Comparison of ENCODE assay signal across 18 cellular contexts in the genomic region with DNA sequence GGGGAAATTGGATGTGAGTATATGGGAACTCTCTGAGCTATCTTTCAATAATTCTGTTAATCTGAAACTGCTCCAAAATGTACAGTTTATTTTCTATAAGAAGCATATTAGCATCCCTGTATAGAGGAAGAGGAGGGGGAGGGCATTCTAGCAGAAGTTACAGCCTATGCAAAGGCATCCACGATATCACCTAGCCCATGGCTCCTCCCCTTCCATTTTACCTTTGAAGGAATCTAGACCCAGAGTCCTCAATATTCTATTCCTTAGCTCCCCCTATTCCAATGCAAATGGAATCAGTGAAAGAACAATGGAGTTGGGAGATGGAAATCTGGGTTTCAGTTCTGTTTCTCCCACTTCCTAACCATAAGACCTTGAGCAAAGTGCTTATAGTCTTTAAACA.
DNase-seq lines count a peak whose midpoint lies in the region; ATAC-seq, FAIRE-seq and TF ChIP-seq lines count a peak whose summit lies in the region.
"Had no signal": no experiment of that assay in that cellular context is flagged by ENCODE, and none has a peak within 500 bp of the region (broad histone marks: within the 10 kb centered on the region; RNA-seq: fewer than 3 reads in every experiment).

No MANE protein-coding gene starts in this region.

- peak overlapping the region; percentile 92; the same call in 1 of the 2 replicates for H2BK20ac ChIP-seq in IMR-90 (ENCODE audit: low read depth, low read length)
- H2BK20ac ChIP-seq in H1 (ENCODE audit: low read length): no peak overlapping the region

- H3K18ac ChIP-seq in IMR-90 (ENCODE audit: low read depth, low read length) (peak overlapping the region; percentile 96; the same call in 1 of the 2 replicates), H1 (ENCODE audit: extremely low read depth, low read length) (no peak overlapping the region)

- H3K27me3 ChIP-seq in GM23248 (replicated peaks; ENCODE audit: insufficient read depth) (no peaks in the 10 kb centered on the region), IMR-90 (ENCODE audit: control insufficient read depth, insufficient read depth, low read length) (no peaks in the 10 kb centered on the region), H1 (replicated peaks in 1 of 4; ENCODE audit: control insufficient read depth in 3 of 4, extremely low read depth in 1 of 4, insufficient read depth in 3 of 4, low read length in 3 of 4) (no peaks in the 10 kb centered on the region), HepG2 (ENCODE audit: control insufficient read depth in 1 of 2, insufficient read depth in 2 of 2, low read length in 2 of 2) (no peaks in the 10 kb centered on the region)
- H3K27me3 ChIP-seq: MG63 had no signal

- H4K20me1 ChIP-seq in GM23248 (ENCODE audit: insufficient read depth) (no peaks in the 10 kb centered on the region), IMR-90 (ENCODE audit: insufficient read depth, low read length) (no peaks in the 10 kb centered on the region), H1 (replicated peaks in 1 of 2; ENCODE audit: control insufficient read depth in 1 of 2, insufficient read depth in 2 of 2, low read length in 2 of 2) (no peaks in the 10 kb centered on the region), HepG2 (ENCODE audit: insufficient read depth, low read length) (no peaks in the 10 kb centered on the region)

- BruUV-seq in IMR-90 (replicated peaks; lab: Mats Ljungman, UMichigan) (no TSS peak), HepG2 (replicated peaks; lab: Mats Ljungman, UMichigan) (no TSS peak)

- H3K56ac ChIP-seq in IMR-90 (ENCODE audit: extremely low read depth, insufficient read depth, low read length) (peak overlapping the region; percentile 49; the same call in 1 of the 2 replicates), H1 (replicated peaks; ENCODE audit: insufficient read length, low read depth, low read length) (no peak overlapping the region)

- H3K4me3 ChIP-seq in GM23248 (no peak overlapping the region), IMR-90 (ENCODE audit: insufficient read depth, low read depth, low read length) (no peak overlapping the region), H1 (ENCODE audit: extremely low read depth in 1 of 4, insufficient read depth in 2 of 4, low read depth in 3 of 4, low read length in 4 of 4) (no peak overlapping the region), mesodermal cell (ENCODE audit: extremely low read depth, insufficient read depth, low read length, poor library complexity, severe bottlenecking) (no peak overlapping the region), HepG2 (replicated peaks in 1 of 3; ENCODE audit: insufficient read depth in 1 of 3, low read depth in 2 of 3, low read length in 3 of 3) (no peak overlapping the region)
- H3K4me3 ChIP-seq: MG63 had no signal

- no peak for TF ChIP-seq RAD21 in IMR-90 (IDR thresholded peaks at IDR 0.05; ENCODE audit: low read length)
- TF ChIP-seq RAD21 in H1 (IDR thresholded peaks at IDR 0.05 in 1 of 2, conservative IDR thresholded peaks at IDR 0.05 in 1 of 2; ENCODE audit: low read depth in 2 of 2, low read length in 2 of 2): no peak
- no peak for TF ChIP-seq RAD21 in HepG2 (CRISPR knock-in tag; IDR thresholded peaks at IDR 0.05)

- peak overlapping the region; percentile 39 for H2AFZ ChIP-seq in GM23248
- H2AFZ ChIP-seq in IMR-90 (replicated peaks; ENCODE audit: low read length, poor library complexity): peak overlapping the region; percentile 59
- peak overlapping the region; percentile 63 for H2AFZ ChIP-seq in H1 (ENCODE audit: low read length)
- no peak overlapping the region for H2AFZ ChIP-seq in HepG2 (ENCODE audit: low read length)

- H3K79me1 ChIP-seq in IMR-90 (ENCODE audit: low read depth in 1 of 2, low read length in 2 of 2) (peaks cover 0 to 3% of the 10 kb centered on the region in 2 experiments; a peak in 1 of 4 replicates), H1 (ENCODE audit: low read depth, low read length) (no peaks in the 10 kb centered on the region)

- peaks cover 20% of the 10 kb centered on the region for H3K79me2 ChIP-seq in GM23248 (ENCODE audit: insufficient read depth)
- H3K79me2 ChIP-seq in H1 (ENCODE audit: control insufficient read depth in 1 of 2, insufficient read depth in 2 of 2, low read length in 2 of 2): no peaks in the 10 kb centered on the region
- H3K79me2 ChIP-seq in HepG2 (ENCODE audit: insufficient read depth, low read length): no peaks in the 10 kb centered on the region

- H3K9me2 ChIP-seq in GM23248 (ENCODE audit: insufficient read depth): no peaks in the 10 kb centered on the region

- DNase-seq in GM23248 (no peak), IMR-90 (no peak), H1 (ENCODE audit: low read depth in 1 of 2, low spot score in 2 of 2) (no peak), NCI-H1694 treated with DMSO at 0.1 percent for 48 hours (lab: John Stamatoyannopoulos, UW) (no peak), HepG2 (ENCODE audit: low spot score) (no peak), HuH-7 (ENCODE audit: low spot score) (no peak)
- DNase-seq: EL, HCEC 1CT, KG1, NCI-H1092 treated with DMSO at 0.1 percent for 48 hours, NCI-H187, NCI-H2171 treated with DMSO at 0.1 percent for 48 hours, NCI-H510A, SIG-M5 had no signal

- no peak overlapping the region for H2AK9ac ChIP-seq in IMR-90 (replicated peaks; ENCODE audit: low read depth, low read length, poor library complexity)

- in situ Hi-C loops in GM23248 (cut with MboI) (no loop called here), IMR-90 (cut with MboI; ENCODE audit: low sequenced_read_pairs) (no loop called here), HepG2 (cut with HindIII; ENCODE audit: extremely low pct_ligation_motif_present, low pct_unique_long_range_greater_than_20kb) (no loop called here)

- H3K27ac ChIP-seq in GM23248 (peak overlapping the region; percentile 77), IMR-90 (ENCODE audit: insufficient read depth, low read length) (no peak overlapping the region), H1 (ENCODE audit: low read depth, low read length) (no peak overlapping the region), mesodermal cell (ENCODE audit: low read depth, low read length, severe bottlenecking) (peak overlapping the region; percentile 51), HepG2 (ENCODE audit: extremely low read length, insufficient read depth, low read length) (no peak overlapping the region)

- H2BK5ac ChIP-seq in IMR-90 (ENCODE audit: low read depth, low read length, poor library complexity, severe bottlenecking) (peak overlapping the region; percentile 98), H1 (ENCODE audit: low read depth, low read length) (no peak overlapping the region)

- peak overlapping the region; percentile 72 for H2BK120ac ChIP-seq in IMR-90 (ENCODE audit: low read depth, low read length)
- no peak overlapping the region for H2BK120ac ChIP-seq in H1 (replicated peaks; ENCODE audit: low read depth, low read length)

- peak overlapping the region; percentile 73 to 86; a peak in 3 of 4 replicates for H4K8ac ChIP-seq in IMR-90 (ENCODE audit: low read depth in 2 of 2, low read length in 2 of 2)
- no peak overlapping the region for H4K8ac ChIP-seq in H1 (ENCODE audit: extremely low read depth, insufficient read depth, low read length)

- TF ChIP-seq EP300 in H1 (IDR thresholded peaks at IDR 0.05; ENCODE audit: borderline replicate concordance in 1 of 2, low read depth in 2 of 2, low read length in 2 of 2) (no peak), HepG2 (IDR thresholded peaks at IDR 0.05; ENCODE audit: low read depth in 2 of 2, low read length in 2 of 2) (no peak), HepG2 (CRISPR knock-in tag; IDR thresholded peaks at IDR 0.05; ENCODE audit: borderline replicate concordance) (no peak)

- H3K9me1 ChIP-seq in IMR-90 (ENCODE audit: insufficient read depth, low read length): peaks cover 6% of the 10 kb centered on the region

- no peak for FAIRE-seq in H1 (lab: Jason Lieb, UNC)
- FAIRE-seq in HepG2 (lab: Jason Lieb, UNC): no peak
- FAIRE-seq: RCC 7860 had no signal

- H2BK12ac ChIP-seq in H1 (ENCODE audit: low read depth, low read length): no peak overlapping the region

- H3K9me3 ChIP-seq in GM23248 (ENCODE audit: low read depth): no peaks in the 10 kb centered on the region
- H3K9me3 ChIP-seq in IMR-90 (ENCODE audit: control insufficient read depth, insufficient read depth, low read length): no peaks in the 10 kb centered on the region
- no peaks in the 10 kb centered on the region for H3K9me3 ChIP-seq in H1 (ENCODE audit: insufficient read depth in 2 of 2, low read depth in 1 of 2, low read length in 1 of 2)
- H3K9me3 ChIP-seq in mesodermal cell (ENCODE audit: control insufficient read depth, low read length): no peaks in the 10 kb centered on the region
- no peaks in the 10 kb centered on the region for H3K9me3 ChIP-seq in HepG2 (ENCODE audit: low read length)
- H3K9me3 ChIP-seq: MG63 had no signal

- H3K14ac ChIP-seq in IMR-90 (replicated peaks; ENCODE audit: low read depth, low read length): peak overlapping the region; percentile 72; the same call in 1 of the 2 replicates
- no peak overlapping the region for H3K14ac ChIP-seq in H1 (ENCODE audit: insufficient read length)

- dilution Hi-C loops in IMR-90 (cut with HindIII; ENCODE audit: low sequenced_read_pairs, unreplicated experiment): no loop called here

- H4K5ac ChIP-seq in IMR-90 (ENCODE audit: low read depth, low read length) (peak overlapping the region; percentile 78), H1 (ENCODE audit: insufficient read length, low read depth, low read length) (no peak overlapping the region)

- TF ChIP-seq CTCF in IMR-90 (conservative IDR thresholded peaks at IDR 0.05; ENCODE audit: low read depth, low read length) (no peak), H1 (IDR thresholded peaks at IDR 0.05; ENCODE audit: control extremely low read depth in 1 of 3, insufficient read depth in 1 of 3, low read depth in 1 of 3, low read length in 3 of 3) (no peak), HepG2 (CRISPR knock-in tag; IDR thresholded peaks at IDR 0.05) (no peak)

- POLR2A ChIA-PET in IMR-90 (lab: Charles Lee; ENCODE audit: unreplicated experiment) (no interaction called here), H1 (lab: Charles Lee; ENCODE audit: partially characterized antibody) (interaction anchor here (0.8 kb wide), 1 partner anchor 11 kb away, joined by 3 read pairs; no protein-coding TSS in a partner anchor), HepG2 (lab: Yijun Ruan, JAX) (no interaction called here)

- H3K4me2 ChIP-seq in GM23248 (ENCODE audit: unreplicated experiment) (no peak overlapping the region), IMR-90 (ENCODE audit: low read depth, low read length) (peak overlapping the region; percentile 7; the same call in 1 of the 2 replicates), H1 (ENCODE audit: insufficient read depth in 1 of 2, low read depth in 2 of 2, low read length in 2 of 2) (no peak overlapping the region), HepG2 (ENCODE audit: low read depth, low read length) (no peak overlapping the region)

- H3K9ac ChIP-seq in GM23248 (no peak overlapping the region), IMR-90 (ENCODE audit: low read depth, low read length) (no peak overlapping the region), H1 (replicated peaks in 1 of 4; ENCODE audit: extremely low read depth in 1 of 4, low read depth in 3 of 4, low read length in 3 of 4) (no peak overlapping the region), HepG2 (ENCODE audit: insufficient read depth, low read depth, low read length) (no peak overlapping the region)

- no peak for ATAC-seq in IMR-90 (ENCODE audit: low read depth)
- ATAC-seq in HepG2: no peak
- ATAC-seq in HG03095 (IDR thresholded peaks at IDR 0.05; ENCODE audit: unreplicated experiment): no peak

- no peak for TF ChIP-seq POLR2A in IMR-90 (IDR thresholded peaks at IDR 0.05; ENCODE audit: low read depth, low read length)
- TF ChIP-seq POLR2A in H1 (IDR thresholded peaks at IDR 0.05; ENCODE audit: control extremely low read depth in 1 of 2, low read depth in 2 of 2, low read length in 2 of 2): no peak
- TF ChIP-seq POLR2A in HepG2 (IDR thresholded peaks at IDR 0.05; ENCODE audit: insufficient read depth in 1 of 2, low read depth in 2 of 2, low read length in 2 of 2): no peak

- H2AK5ac ChIP-seq in IMR-90 (ENCODE audit: low read depth, low read length): peak overlapping the region; percentile 86
- H2AK5ac ChIP-seq in H1 (ENCODE audit: low read depth, low read length): no peak overlapping the region

- 78 to 95% methylated on average over 1 of the region's 1 CpG for WGBS in GM23248 (ENCODE audit: low coverage in 1 of 2, low lambda C conversion rate in 2 of 2, missing lambda C conversion rate in 2 of 2), 2 experiments
- WGBS in IMR-90 (ENCODE audit: extremely low coverage in 2 of 2, insufficient read length in 1 of 2), 2 experiments: no CpG with 5 or more reads among the region's 1 CpG
- 70% methylated on average over 1 of the region's 1 CpG; no CpG with 5 or more reads in 1 of the 2 experiments for WGBS in H1 (ENCODE audit: extremely low coverage in 1 of 2, insufficient coverage in 1 of 2, insufficient read length in 1 of 2, insufficient replicate concordance in 2 of 2, low coverage in 1 of 2, low lambda C conversion rate in 2 of 2, missing lambda C conversion rate in 1 of 2), 2 experiments
- WGBS in mesodermal cell (ENCODE audit: insufficient coverage in 2 of 2), 2 experiments: no CpG with 5 or more reads among the region's 1 CpG
- 0% methylated on average over 1 of the region's 1 CpG for WGBS in HepG2 (ENCODE audit: low lambda C conversion rate)

- H4K91ac ChIP-seq in IMR-90 (ENCODE audit: insufficient read depth, low read depth, low read length) (no peak overlapping the region; the same call in 1 of the 2 replicates), H1 (replicated peaks; ENCODE audit: insufficient read length, low read length) (no peak overlapping the region)

- H3K23me2 ChIP-seq in H1 (ENCODE audit: low read depth, low read length): no peaks in the 10 kb centered on the region

- no peak overlapping the region; the same call in 1 of the 2 replicates for H3K23ac ChIP-seq in IMR-90 (ENCODE audit: low read depth, low read length)
- no peak overlapping the region for H3K23ac ChIP-seq in H1 (ENCODE audit: insufficient read length)

- CTCF ChIA-PET in IMR-90 (lab: Yijun Ruan, JAX) (no interaction called here), H1 (lab: Charles Lee; ENCODE audit: partially characterized antibody) (no interaction called here), HepG2 (lab: Yijun Ruan, JAX; ENCODE audit: low intra/inter-chr PET ratio, low total read pairs) (no interaction called here)

- H3K4me1 ChIP-seq in GM23248 (ENCODE audit: insufficient read depth) (peaks cover 73% of the 10 kb centered on the region), IMR-90 (ENCODE audit: control insufficient read depth, insufficient read depth, low read length) (peaks cover 9% of the 10 kb centered on the region), H1 (replicated peaks in 1 of 4; ENCODE audit: control insufficient read depth in 3 of 4, insufficient read depth in 4 of 4, low read length in 3 of 4) (peaks cover 0 to 5% (median 3%) of the 10 kb centered on the region in 4 experiments; a peak in 3 of 7 replicates), mesodermal cell (ENCODE audit: control insufficient read depth, insufficient read depth, low read length, poor library complexity, severe bottlenecking) (no peaks in the 10 kb centered on the region), HepG2 (ENCODE audit: insufficient read depth, low read length) (no peaks in the 10 kb centered on the region)

- H3K4ac ChIP-seq in IMR-90 (ENCODE audit: low read depth, low read length): peak overlapping the region; percentile 61; the same call in 1 of the 2 replicates
- H3K4ac ChIP-seq in H1 (replicated peaks; ENCODE audit: insufficient read length, low read depth, low read length): no peak overlapping the region

- H2BK15ac ChIP-seq in IMR-90 (ENCODE audit: low read depth, low read length) (peak overlapping the region; percentile 91), H1 (ENCODE audit: low read length) (no peak overlapping the region)

- intact Hi-C loops in IMR-90 (cut with micrococcal nuclease) (no loop called here), HepG2 (cut with micrococcal nuclease; ENCODE audit: unreplicated experiment) (no loop called here)

- peaks cover 51% of the 10 kb centered on the region for H3F3A ChIP-seq in GM23248 (ENCODE audit: insufficient read depth)

- H3K36me3 ChIP-seq in GM23248 (ENCODE audit: low read depth): no peaks in the 10 kb centered on the region
- H3K36me3 ChIP-seq in IMR-90 (ENCODE audit: control insufficient read depth, insufficient read depth, low read length): no peaks in the 10 kb centered on the region
- no peaks in the 10 kb centered on the region for H3K36me3 ChIP-seq in H1 (ENCODE audit: control insufficient read depth in 2 of 4, insufficient read depth in 4 of 4, low read length in 3 of 4)
- no peaks in the 10 kb centered on the region for H3K36me3 ChIP-seq in mesodermal cell (ENCODE audit: control insufficient read depth, insufficient read depth, low read length)
- H3K36me3 ChIP-seq in HepG2 (replicated peaks in 1 of 2; ENCODE audit: control insufficient read depth in 1 of 2, insufficient read depth in 2 of 2, low read length in 2 of 2): no peaks in the 10 kb centered on the region
- H3K36me3 ChIP-seq: MG63 had no signal

Comparison
In these comparisons a context has a peak if more than half of its experiments do, and no peak if none do; other contexts are left out.
1. H3K27ac ChIP-seq: peak in GM23248 (single experiment) and mesodermal cell (single experiment); none in IMR-90 (single experiment), H1 (single experiment) and HepG2 (single experiment).